ENCODE assay signal across 1 cellular context in the genomic region with DNA sequence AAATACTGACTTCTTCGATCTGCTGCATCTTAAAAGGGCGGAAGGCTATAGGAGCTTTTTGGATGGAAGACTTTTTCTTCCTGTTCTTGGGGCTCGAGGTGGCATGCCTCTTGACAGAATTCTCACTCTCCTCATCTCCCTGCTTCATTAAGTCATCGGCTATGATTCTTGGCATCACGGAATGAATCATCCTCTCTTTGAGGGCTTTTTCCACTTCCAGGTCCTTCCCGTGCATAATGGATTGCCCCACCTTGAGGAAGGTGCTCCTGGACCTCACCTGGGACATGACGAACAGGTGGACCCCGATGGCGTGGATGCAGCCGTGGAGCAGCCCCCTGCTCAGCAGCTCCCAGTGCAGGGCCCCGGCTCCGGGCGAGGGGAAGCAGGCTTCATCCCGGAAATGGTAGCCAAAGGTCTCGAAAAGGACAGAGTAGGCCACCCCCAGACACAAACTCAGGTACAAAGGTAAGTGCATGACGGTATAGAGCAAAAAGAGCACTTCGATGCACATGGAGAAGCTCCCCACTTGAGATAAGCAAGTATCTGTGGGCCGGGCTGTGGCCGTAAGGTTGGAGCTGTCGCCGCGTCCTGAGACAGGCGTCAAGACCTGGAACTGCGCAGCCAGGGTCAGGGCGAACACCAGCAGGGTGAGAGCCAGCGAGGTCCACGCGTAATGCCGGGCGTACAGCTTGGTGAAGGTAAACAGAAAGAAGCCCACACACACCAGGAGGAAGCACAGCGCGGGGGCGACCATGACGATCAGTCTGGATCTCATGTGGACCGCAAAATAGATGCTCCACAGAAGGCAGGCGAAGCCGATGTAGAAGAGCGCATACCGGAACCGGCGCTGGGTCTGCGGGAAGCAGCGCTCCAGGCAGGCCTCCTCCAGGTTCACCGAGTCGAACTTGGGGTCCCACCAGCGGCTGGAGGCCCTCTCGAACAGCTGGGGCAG.
TF ChIP-seq lines count a peak whose summit lies in the region.

No MANE protein-coding gene starts in this region.

TF ChIP-seq in HepG2, 621 proteins besides CTCF, POLR2A, EP300 and RAD21 (continued from another document and continues in another):
- TF ChIP-seq, protein P1, sequence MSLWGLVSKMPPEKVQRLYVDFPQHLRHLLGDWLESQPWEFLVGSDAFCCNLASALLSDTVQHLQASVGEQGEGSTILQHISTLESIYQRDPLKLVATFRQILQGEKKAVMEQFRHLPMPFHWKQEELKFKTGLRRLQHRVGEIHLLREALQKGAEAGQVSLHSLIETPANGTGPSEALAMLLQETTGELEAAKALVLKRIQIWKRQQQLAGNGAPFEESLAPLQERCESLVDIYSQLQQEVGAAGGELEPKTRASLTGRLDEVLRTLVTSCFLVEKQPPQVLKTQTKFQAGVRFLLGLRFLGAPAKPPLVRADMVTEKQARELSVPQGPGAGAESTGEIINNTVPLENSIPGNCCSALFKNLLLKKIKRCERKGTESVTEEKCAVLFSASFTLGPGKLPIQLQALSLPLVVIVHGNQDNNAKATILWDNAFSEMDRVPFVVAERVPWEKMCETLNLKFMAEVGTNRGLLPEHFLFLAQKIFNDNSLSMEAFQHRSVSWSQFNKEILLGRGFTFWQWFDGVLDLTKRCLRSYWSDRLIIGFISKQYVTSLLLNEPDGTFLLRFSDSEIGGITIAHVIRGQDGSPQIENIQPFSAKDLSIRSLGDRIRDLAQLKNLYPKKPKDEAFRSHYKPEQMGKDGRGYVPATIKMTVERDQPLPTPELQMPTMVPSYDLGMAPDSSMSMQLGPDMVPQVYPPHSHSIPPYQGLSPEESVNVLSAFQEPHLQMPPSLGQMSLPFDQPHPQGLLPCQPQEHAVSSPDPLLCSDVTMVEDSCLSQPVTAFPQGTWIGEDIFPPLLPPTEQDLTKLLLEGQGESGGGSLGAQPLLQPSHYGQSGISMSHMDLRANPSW (CRISPR knock-in tag; IDR thresholded peaks at IDR 0.05; ENCODE audit: borderline replicate concordance): no peak
- no peak for TF ChIP-seq NPAS2 (CRISPR knock-in tag; IDR thresholded peaks at IDR 0.05; ENCODE audit: borderline replicate concordance)
- TF ChIP-seq ZBTB38 (CRISPR knock-in tag; IDR thresholded peaks at IDR 0.05): no peak; the same call in 1 of the 2 replicates
- TF ChIP-seq, protein P2, sequence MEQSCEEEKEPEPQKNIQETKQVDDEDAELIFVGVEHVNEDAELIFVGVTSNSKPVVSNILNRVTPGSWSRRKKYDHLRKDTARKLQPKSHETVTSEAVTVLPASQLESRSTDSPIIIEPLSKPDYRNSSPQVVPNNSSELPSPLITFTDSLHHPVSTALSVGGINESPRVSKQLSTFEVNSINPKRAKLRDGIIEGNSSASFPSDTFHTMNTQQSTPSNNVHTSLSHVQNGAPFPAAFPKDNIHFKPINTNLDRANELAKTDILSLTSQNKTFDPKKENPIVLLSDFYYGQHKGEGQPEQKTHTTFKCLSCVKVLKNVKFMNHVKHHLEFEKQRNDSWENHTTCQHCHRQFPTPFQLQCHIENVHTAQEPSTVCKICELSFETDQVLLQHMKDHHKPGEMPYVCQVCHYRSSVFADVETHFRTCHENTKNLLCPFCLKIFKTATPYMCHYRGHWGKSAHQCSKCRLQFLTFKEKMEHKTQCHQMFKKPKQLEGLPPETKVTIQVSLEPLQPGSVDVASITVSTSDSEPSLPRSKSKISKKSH (CRISPR knock-in tag; IDR thresholded peaks at IDR 0.05; ENCODE audit: borderline replicate concordance): no peak
- TF ChIP-seq ZNF562 (CRISPR knock-in tag; IDR thresholded peaks at IDR 0.05; ENCODE audit: borderline replicate concordance): no peak
- no peak for TF ChIP-seq NFYB (CRISPR knock-in tag; IDR thresholded peaks at IDR 0.05)
- no peak for TF ChIP-seq ZNF3 (CRISPR knock-in tag; IDR thresholded peaks at IDR 0.05)
- no peak for TF ChIP-seq SCMH1 (CRISPR knock-in tag; IDR thresholded peaks at IDR 0.05; ENCODE audit: borderline replicate concordance)
- TF ChIP-seq, protein P3, sequence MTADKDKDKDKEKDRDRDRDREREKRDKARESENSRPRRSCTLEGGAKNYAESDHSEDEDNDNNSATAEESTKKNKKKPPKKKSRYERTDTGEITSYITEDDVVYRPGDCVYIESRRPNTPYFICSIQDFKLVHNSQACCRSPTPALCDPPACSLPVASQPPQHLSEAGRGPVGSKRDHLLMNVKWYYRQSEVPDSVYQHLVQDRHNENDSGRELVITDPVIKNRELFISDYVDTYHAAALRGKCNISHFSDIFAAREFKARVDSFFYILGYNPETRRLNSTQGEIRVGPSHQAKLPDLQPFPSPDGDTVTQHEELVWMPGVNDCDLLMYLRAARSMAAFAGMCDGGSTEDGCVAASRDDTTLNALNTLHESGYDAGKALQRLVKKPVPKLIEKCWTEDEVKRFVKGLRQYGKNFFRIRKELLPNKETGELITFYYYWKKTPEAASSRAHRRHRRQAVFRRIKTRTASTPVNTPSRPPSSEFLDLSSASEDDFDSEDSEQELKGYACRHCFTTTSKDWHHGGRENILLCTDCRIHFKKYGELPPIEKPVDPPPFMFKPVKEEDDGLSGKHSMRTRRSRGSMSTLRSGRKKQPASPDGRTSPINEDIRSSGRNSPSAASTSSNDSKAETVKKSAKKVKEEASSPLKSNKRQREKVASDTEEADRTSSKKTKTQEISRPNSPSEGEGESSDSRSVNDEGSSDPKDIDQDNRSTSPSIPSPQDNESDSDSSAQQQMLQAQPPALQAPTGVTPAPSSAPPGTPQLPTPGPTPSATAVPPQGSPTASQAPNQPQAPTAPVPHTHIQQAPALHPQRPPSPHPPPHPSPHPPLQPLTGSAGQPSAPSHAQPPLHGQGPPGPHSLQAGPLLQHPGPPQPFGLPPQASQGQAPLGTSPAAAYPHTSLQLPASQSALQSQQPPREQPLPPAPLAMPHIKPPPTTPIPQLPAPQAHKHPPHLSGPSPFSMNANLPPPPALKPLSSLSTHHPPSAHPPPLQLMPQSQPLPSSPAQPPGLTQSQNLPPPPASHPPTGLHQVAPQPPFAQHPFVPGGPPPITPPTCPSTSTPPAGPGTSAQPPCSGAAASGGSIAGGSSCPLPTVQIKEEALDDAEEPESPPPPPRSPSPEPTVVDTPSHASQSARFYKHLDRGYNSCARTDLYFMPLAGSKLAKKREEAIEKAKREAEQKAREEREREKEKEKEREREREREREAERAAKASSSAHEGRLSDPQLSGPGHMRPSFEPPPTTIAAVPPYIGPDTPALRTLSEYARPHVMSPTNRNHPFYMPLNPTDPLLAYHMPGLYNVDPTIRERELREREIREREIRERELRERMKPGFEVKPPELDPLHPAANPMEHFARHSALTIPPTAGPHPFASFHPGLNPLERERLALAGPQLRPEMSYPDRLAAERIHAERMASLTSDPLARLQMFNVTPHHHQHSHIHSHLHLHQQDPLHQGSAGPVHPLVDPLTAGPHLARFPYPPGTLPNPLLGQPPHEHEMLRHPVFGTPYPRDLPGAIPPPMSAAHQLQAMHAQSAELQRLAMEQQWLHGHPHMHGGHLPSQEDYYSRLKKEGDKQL (CRISPR knock-in tag; IDR thresholded peaks at IDR 0.05; ENCODE audit: low read depth): no peak
- no peak for TF ChIP-seq ZNF598 (CRISPR knock-in tag; IDR thresholded peaks at IDR 0.05; ENCODE audit: borderline replicate concordance)
- no peak for TF ChIP-seq KLF15 (CRISPR knock-in tag; IDR thresholded peaks at IDR 0.05; ENCODE audit: borderline replicate concordance)
- no peak for TF ChIP-seq KDM6A (CRISPR knock-in tag; IDR thresholded peaks at IDR 0.05; ENCODE audit: low read depth)
- TF ChIP-seq, protein P4, sequence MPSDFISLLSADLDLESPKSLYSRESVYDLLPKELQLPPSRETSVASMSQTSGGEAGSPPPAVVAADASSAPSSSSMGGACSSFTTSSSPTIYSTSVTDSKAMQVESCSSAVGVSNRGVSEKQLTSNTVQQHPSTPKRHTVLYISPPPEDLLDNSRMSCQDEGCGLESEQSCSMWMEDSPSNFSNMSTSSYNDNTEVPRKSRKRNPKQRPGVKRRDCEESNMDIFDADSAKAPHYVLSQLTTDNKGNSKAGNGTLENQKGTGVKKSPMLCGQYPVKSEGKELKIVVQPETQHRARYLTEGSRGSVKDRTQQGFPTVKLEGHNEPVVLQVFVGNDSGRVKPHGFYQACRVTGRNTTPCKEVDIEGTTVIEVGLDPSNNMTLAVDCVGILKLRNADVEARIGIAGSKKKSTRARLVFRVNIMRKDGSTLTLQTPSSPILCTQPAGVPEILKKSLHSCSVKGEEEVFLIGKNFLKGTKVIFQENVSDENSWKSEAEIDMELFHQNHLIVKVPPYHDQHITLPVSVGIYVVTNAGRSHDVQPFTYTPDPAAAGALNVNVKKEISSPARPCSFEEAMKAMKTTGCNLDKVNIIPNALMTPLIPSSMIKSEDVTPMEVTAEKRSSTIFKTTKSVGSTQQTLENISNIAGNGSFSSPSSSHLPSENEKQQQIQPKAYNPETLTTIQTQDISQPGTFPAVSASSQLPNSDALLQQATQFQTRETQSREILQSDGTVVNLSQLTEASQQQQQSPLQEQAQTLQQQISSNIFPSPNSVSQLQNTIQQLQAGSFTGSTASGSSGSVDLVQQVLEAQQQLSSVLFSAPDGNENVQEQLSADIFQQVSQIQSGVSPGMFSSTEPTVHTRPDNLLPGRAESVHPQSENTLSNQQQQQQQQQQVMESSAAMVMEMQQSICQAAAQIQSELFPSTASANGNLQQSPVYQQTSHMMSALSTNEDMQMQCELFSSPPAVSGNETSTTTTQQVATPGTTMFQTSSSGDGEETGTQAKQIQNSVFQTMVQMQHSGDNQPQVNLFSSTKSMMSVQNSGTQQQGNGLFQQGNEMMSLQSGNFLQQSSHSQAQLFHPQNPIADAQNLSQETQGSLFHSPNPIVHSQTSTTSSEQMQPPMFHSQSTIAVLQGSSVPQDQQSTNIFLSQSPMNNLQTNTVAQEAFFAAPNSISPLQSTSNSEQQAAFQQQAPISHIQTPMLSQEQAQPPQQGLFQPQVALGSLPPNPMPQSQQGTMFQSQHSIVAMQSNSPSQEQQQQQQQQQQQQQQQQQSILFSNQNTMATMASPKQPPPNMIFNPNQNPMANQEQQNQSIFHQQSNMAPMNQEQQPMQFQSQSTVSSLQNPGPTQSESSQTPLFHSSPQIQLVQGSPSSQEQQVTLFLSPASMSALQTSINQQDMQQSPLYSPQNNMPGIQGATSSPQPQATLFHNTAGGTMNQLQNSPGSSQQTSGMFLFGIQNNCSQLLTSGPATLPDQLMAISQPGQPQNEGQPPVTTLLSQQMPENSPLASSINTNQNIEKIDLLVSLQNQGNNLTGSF (CRISPR knock-in tag; IDR thresholded peaks at IDR 0.05): 0 out of 2 replicates have a peak, but pooled peaks have one; percentile 12
- TF ChIP-seq ZNF264 (CRISPR knock-in tag; IDR thresholded peaks at IDR 0.05): no peak
- TF ChIP-seq, protein P5, sequence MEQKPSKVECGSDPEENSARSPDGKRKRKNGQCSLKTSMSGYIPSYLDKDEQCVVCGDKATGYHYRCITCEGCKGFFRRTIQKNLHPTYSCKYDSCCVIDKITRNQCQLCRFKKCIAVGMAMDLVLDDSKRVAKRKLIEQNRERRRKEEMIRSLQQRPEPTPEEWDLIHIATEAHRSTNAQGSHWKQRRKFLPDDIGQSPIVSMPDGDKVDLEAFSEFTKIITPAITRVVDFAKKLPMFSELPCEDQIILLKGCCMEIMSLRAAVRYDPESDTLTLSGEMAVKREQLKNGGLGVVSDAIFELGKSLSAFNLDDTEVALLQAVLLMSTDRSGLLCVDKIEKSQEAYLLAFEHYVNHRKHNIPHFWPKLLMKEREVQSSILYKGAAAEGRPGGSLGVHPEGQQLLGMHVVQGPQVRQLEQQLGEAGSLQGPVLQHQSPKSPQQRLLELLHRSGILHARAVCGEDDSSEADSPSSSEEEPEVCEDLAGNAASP (CRISPR knock-in tag; IDR thresholded peaks at IDR 0.05; ENCODE audit: borderline replicate concordance): no peak
- TF ChIP-seq HHEX (CRISPR knock-in tag; IDR thresholded peaks at IDR 0.05): no peak
- no peak for TF ChIP-seq SMARCE1 (IDR thresholded peaks at IDR 0.05; ENCODE audit: borderline replicate concordance)
- TF ChIP-seq, protein P6, sequence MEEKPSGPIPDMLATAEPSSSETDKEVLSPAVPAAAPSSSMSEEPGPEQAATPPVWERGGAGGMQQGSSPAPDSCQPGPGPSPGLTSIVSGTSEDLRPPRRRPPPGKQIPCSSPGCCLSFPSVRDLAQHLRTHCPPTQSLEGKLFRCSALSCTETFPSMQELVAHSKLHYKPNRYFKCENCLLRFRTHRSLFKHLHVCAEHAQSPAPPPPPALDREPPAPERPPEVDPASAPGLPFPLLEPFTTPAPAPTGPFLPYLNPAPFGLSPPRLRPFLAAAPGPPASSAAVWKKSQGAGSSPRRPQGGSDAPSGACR (CRISPR knock-in tag; IDR thresholded peaks at IDR 0.05): no peak
- TF ChIP-seq BRCA1 (CRISPR knock-in tag; IDR thresholded peaks at IDR 0.05): no peak
- no peak for TF ChIP-seq ZNF24 (IDR thresholded peaks at IDR 0.05)
- TF ChIP-seq, protein P7, sequence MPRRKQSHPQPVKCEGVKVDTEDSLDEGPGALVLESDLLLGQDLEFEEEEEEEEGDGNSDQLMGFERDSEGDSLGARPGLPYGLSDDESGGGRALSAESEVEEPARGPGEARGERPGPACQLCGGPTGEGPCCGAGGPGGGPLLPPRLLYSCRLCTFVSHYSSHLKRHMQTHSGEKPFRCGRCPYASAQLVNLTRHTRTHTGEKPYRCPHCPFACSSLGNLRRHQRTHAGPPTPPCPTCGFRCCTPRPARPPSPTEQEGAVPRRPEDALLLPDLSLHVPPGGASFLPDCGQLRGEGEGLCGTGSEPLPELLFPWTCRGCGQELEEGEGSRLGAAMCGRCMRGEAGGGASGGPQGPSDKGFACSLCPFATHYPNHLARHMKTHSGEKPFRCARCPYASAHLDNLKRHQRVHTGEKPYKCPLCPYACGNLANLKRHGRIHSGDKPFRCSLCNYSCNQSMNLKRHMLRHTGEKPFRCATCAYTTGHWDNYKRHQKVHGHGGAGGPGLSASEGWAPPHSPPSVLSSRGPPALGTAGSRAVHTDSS (CRISPR knock-in tag; conservative IDR thresholded peaks at IDR 0.05): no peak
- no peak for TF ChIP-seq HCFC1 (IDR thresholded peaks at IDR 0.05; ENCODE audit: low read depth, low read length)
- no peak for TF ChIP-seq SAFB2 (CRISPR knock-in tag; IDR thresholded peaks at IDR 0.05; ENCODE audit: borderline replicate concordance, low read depth)
- TF ChIP-seq FOXP1 (IDR thresholded peaks at IDR 0.05): no peak
- TF ChIP-seq FOXP1 (CRISPR knock-in tag; IDR thresholded peaks at IDR 0.05): no peak
- no peak for TF ChIP-seq NRL (CRISPR knock-in tag; IDR thresholded peaks at IDR 0.05; ENCODE audit: borderline replicate concordance)
- no peak for TF ChIP-seq TSC22D2 (CRISPR knock-in tag; IDR thresholded peaks at IDR 0.05; ENCODE audit: borderline replicate concordance)
- TF ChIP-seq ZBTB7A (CRISPR knock-in tag; IDR thresholded peaks at IDR 0.05): no peak
- TF ChIP-seq, protein P8, sequence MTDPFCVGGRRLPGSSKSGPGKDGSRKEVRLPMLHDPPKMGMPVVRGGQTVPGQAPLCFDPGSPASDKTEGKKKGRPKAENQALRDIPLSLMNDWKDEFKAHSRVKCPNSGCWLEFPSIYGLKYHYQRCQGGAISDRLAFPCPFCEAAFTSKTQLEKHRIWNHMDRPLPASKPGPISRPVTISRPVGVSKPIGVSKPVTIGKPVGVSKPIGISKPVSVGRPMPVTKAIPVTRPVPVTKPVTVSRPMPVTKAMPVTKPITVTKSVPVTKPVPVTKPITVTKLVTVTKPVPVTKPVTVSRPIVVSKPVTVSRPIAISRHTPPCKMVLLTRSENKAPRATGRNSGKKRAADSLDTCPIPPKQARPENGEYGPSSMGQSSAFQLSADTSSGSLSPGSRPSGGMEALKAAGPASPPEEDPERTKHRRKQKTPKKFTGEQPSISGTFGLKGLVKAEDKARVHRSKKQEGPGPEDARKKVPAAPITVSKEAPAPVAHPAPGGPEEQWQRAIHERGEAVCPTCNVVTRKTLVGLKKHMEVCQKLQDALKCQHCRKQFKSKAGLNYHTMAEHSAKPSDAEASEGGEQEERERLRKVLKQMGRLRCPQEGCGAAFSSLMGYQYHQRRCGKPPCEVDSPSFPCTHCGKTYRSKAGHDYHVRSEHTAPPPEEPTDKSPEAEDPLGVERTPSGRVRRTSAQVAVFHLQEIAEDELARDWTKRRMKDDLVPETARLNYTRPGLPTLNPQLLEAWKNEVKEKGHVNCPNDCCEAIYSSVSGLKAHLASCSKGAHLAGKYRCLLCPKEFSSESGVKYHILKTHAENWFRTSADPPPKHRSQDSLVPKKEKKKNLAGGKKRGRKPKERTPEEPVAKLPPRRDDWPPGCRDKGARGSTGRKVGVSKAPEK (CRISPR knock-in tag; IDR thresholded peaks at IDR 0.05; ENCODE audit: borderline replicate concordance): peak; percentile 73; the same call in 1 of the 2 replicates
- TF ChIP-seq ZNF768 (CRISPR knock-in tag; IDR thresholded peaks at IDR 0.05): 0 out of 2 replicates have a peak, but pooled peaks have one; percentile 16
